In the genomic region with DNA sequence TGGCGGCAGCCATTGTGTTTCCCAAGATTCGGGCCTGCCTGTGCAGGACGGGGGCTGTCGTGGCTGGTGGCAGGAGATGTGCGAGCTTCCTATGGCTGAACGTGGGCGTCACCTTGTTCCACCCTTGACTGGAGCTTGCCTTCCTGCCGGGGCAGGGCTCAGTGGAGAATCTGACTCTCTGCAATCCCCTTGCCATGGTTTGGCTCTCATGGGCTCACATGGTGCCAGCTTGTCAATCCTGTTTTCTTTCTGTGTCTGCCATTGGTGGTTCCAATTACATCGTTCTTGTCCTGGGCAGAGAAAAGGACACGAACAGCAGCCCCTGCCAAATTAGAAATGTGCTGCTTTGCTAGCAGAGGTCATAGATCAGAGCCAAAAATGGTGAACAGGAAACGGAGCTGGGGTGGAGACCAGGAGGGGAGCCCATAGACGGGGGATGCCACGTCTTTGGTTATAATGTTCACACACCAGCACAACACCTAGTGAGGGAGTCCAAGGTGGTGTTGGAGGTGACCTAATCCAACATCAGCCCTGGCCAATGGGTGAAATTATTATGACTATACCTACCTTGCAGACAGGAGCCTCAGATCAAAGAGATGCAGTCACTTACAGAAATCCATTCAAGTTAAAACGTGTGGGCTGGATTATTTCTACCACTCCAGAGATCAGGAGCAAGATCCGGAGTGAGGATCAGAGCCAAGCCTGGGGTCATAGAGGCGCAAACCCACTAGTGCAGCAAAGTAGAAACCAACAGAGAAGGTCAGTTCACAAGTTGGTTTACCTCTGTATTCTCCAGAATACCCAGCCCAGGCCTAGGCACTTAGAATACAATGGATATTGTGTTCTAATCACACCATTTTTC, we compare ENCODE assay signal across 1 cellular context.
TF ChIP-seq lines count a peak whose summit lies in the region.

No MANE protein-coding gene starts in this region.

TF ChIP-seq in HCT116, 20 proteins besides CTCF, POLR2A, EP300 and RAD21:
- TF ChIP-seq, protein P1, sequence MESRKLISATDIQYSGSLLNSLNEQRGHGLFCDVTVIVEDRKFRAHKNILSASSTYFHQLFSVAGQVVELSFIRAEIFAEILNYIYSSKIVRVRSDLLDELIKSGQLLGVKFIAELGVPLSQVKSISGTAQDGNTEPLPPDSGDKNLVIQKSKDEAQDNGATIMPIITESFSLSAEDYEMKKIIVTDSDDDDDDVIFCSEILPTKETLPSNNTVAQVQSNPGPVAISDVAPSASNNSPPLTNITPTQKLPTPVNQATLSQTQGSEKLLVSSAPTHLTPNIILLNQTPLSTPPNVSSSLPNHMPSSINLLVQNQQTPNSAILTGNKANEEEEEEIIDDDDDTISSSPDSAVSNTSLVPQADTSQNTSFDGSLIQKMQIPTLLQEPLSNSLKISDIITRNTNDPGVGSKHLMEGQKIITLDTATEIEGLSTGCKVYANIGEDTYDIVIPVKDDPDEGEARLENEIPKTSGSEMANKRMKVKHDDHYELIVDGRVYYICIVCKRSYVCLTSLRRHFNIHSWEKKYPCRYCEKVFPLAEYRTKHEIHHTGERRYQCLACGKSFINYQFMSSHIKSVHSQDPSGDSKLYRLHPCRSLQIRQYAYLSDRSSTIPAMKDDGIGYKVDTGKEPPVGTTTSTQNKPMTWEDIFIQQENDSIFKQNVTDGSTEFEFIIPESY (IDR thresholded peaks at IDR 0.05; ENCODE audit: extremely low read depth, insufficient replicate concordance, low read length): no peak
- TF ChIP-seq, protein P2, sequence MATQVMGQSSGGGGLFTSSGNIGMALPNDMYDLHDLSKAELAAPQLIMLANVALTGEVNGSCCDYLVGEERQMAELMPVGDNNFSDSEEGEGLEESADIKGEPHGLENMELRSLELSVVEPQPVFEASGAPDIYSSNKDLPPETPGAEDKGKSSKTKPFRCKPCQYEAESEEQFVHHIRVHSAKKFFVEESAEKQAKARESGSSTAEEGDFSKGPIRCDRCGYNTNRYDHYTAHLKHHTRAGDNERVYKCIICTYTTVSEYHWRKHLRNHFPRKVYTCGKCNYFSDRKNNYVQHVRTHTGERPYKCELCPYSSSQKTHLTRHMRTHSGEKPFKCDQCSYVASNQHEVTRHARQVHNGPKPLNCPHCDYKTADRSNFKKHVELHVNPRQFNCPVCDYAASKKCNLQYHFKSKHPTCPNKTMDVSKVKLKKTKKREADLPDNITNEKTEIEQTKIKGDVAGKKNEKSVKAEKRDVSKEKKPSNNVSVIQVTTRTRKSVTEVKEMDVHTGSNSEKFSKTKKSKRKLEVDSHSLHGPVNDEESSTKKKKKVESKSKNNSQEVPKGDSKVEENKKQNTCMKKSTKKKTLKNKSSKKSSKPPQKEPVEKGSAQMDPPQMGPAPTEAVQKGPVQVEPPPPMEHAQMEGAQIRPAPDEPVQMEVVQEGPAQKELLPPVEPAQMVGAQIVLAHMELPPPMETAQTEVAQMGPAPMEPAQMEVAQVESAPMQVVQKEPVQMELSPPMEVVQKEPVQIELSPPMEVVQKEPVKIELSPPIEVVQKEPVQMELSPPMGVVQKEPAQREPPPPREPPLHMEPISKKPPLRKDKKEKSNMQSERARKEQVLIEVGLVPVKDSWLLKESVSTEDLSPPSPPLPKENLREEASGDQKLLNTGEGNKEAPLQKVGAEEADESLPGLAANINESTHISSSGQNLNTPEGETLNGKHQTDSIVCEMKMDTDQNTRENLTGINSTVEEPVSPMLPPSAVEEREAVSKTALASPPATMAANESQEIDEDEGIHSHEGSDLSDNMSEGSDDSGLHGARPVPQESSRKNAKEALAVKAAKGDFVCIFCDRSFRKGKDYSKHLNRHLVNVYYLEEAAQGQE (IDR thresholded peaks at IDR 0.05; ENCODE audit: low read depth): no peak
- TF ChIP-seq JUND (IDR thresholded peaks at IDR 0.05): no peak
- TF ChIP-seq, protein P3, sequence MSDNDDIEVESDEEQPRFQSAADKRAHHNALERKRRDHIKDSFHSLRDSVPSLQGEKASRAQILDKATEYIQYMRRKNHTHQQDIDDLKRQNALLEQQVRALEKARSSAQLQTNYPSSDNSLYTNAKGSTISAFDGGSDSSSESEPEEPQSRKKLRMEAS (IDR thresholded peaks at IDR 0.05): no peak
- no peak for TF ChIP-seq SP1 (IDR thresholded peaks at IDR 0.05; ENCODE audit: low read depth)
- no peak for TF ChIP-seq ELF1 (IDR thresholded peaks at IDR 0.05; ENCODE audit: borderline replicate concordance, low read depth)
- no peak for TF ChIP-seq EZH2phosphoT487 (IDR thresholded peaks at IDR 0.05; ENCODE audit: borderline replicate concordance)
- TF ChIP-seq ATF3 (IDR thresholded peaks at IDR 0.05): no peak
- no peak for TF ChIP-seq FOSL1 (IDR thresholded peaks at IDR 0.05; ENCODE audit: low read depth)
- no peak for TF ChIP-seq YY1 (IDR thresholded peaks at IDR 0.05; ENCODE audit: extremely low read depth, insufficient replicate concordance, low read depth, low read length)
- TF ChIP-seq SRF (IDR thresholded peaks at IDR 0.05; ENCODE audit: low read depth): no peak
- no peak for TF ChIP-seq EZH2 (IDR thresholded peaks at IDR 0.05)
- TF ChIP-seq ZFX (IDR thresholded peaks at IDR 0.05): no peak
- no peak for TF ChIP-seq SIN3A (IDR thresholded peaks at IDR 0.05; ENCODE audit: low read depth)
- no peak for TF ChIP-seq TCF7L2 (IDR thresholded peaks at IDR 0.05; ENCODE audit: borderline replicate concordance, extremely low read depth, insufficient read depth, insufficient read length)
- no peak for TF ChIP-seq POLR2AphosphoS5 (IDR thresholded peaks at IDR 0.05; ENCODE audit: low read depth, low read length)
- TF ChIP-seq CBX3 (IDR thresholded peaks at IDR 0.05; ENCODE audit: low read depth): no peak
